Comparison of ENCODE assay signal across 8 cellular contexts in the genomic region with DNA sequence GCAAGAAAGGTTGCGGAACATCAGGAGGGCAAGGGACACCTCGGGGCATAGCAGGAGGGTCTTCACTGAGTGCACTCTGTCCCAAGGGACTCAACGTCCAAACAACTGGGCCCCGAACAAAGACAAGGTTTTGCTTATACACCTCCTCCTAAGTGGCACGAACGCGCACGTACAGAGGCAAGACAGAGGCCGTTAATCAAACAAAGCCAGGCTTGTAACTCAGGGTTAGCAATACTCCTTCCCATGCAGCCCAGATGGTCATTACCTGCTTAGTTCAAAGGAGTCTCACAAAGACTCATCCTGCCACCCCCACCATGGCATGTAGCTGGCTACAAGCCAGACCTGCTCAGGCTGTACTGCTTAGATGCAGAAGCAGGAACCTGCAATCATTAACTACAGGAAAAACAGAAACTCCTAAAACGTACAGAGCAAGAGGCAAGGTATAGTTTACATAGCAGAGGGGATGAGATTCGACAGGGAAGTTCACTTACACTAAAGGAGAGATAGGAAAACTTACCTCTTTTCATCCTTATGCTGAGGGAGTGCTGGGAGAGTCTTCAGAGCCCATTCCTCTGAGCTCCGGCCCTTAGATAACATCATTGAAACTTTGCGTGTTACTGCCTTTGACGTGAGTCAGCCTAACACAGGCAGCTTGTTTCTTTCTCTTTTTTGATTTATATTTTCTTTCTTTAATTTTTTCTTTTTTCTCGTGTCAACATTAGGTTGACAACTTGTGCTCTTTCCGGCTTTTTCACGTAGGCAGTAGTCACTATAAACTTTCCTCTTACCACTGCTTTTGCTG.
DNase-seq lines count a peak whose midpoint lies in the region; ATAC-seq and TF ChIP-seq lines count a peak whose summit lies in the region.

No MANE protein-coding gene starts in this region.

- DNase-seq in Calu3: peak; percentile 92
- DNase-seq in NCI-H1105 (lab: John Stamatoyannopoulos, UW): peak; percentile 59
- peak; percentile 25 for DNase-seq in activated T-cell treated with anti-CD3 and anti-CD28 coated beads for 1 hour (ENCODE audit: low read depth)
- no peak for DNase-seq in GOT3 (lab: John Stamatoyannopoulos, UW)
- DNase-seq in hypothalamus (lab: John Stamatoyannopoulos, UW): no peak

- peak; percentile 42 for ATAC-seq in GM21381 (IDR thresholded peaks at IDR 0.05; ENCODE audit: unreplicated experiment)

- H3K4me1 Mint-ChIP-seq in Calu3 (ENCODE audit: low read depth, unreplicated experiment): peaks cover 46% of the 10 kb centered on the region

- intact Hi-C loops in Calu3 (cut with micrococcal nuclease; ENCODE audit: unreplicated experiment): loop anchor here (1.0 kb wide), 1 partner anchor 27 kb away; no protein-coding TSS in a partner anchor

- no peaks in the 10 kb centered on the region for H3K27me3 Mint-ChIP-seq in Calu3 (ENCODE audit: unreplicated experiment)

- peak overlapping the region; percentile 97 for H3K27ac Mint-ChIP-seq in Calu3 (ENCODE audit: unreplicated experiment)

- no peaks in the 10 kb centered on the region for H3K36me3 ChIP-seq in subcutaneous abdominal adipose tissue (ENCODE audit: control insufficient read depth in 5 of 5, insufficient read depth in 5 of 5, low read length in 5 of 5)

- no peaks in the 10 kb centered on the region for H3K9me3 Mint-ChIP-seq in Calu3 (ENCODE audit: low read depth, unreplicated experiment)

- H3K27me3 ChIP-seq in layer of hippocampus (ENCODE audit: control insufficient read depth, insufficient read depth, low read length) (peaks cover 2% of the 10 kb centered on the region), subcutaneous abdominal adipose tissue (ENCODE audit: control insufficient read depth in 5 of 5, insufficient read depth in 4 of 5, low read length in 5 of 5) (peaks cover 0 to 3% (median 0%) of the 10 kb centered on the region in 5 donors)

- H3K36me3 Mint-ChIP-seq in Calu3 (ENCODE audit: insufficient read depth, unreplicated experiment): peaks cover 50% of the 10 kb centered on the region

- no peak for TF ChIP-seq CTCF in Calu3 (IDR thresholded peaks at IDR 0.05; ENCODE audit: unreplicated experiment)

- H3K4me1 ChIP-seq in subcutaneous abdominal adipose tissue (ENCODE audit: control insufficient read depth in 5 of 5, insufficient read depth in 5 of 5, low read length in 5 of 5): peaks cover 0 to 28% (median 5%) of the 10 kb centered on the region in 5 donors

- H3K27ac ChIP-seq in layer of hippocampus (ENCODE audit: low read depth, low read length): peak overlapping the region; percentile 49
- no peak overlapping the region for H3K27ac ChIP-seq in subcutaneous abdominal adipose tissue (ENCODE audit: low read depth, low read length)

- BruUV-seq in Calu3 (replicated peaks; lab: Mats Ljungman, UMichigan): no TSS peak

- CTCF ChIA-PET in Calu3 (lab: Charles Lee): interaction anchor here (0.8 to 9.7 kb wide), 2 partner anchors 15 to 28 kb away, joined by 8 to 119 read pairs; no protein-coding TSS in a partner anchor

- H3K4me3 ChIP-seq in subcutaneous abdominal adipose tissue (ENCODE audit: low read depth in 1 of 5, low read length in 5 of 5): peak overlapping the region in 4 of 5 donors; percentile 61 to 66 (median 64)

- H3K4me3 Mint-ChIP-seq in Calu3 (ENCODE audit: low read depth, unreplicated experiment): peak overlapping the region; percentile 94

- no peaks in the 10 kb centered on the region for H3K9me3 ChIP-seq in subcutaneous abdominal adipose tissue (ENCODE audit: control insufficient read depth in 5 of 5, low read length in 5 of 5)

- peak overlapping the region in 3 of 5 donors; percentile 43 to 70 (median 66) for H3K9ac ChIP-seq in subcutaneous abdominal adipose tissue (ENCODE audit: low read length in 5 of 5)

Comparison
In these comparisons a context has a peak if more than half of its experiments do, and no peak if none do; other contexts are left out.
1. DNase-seq: peak in Calu3 (single experiment), NCI-H1105 (single experiment) and activated T-cell treated with anti-CD3 and anti-CD28 coated beads for 1 hour (single experiment); none in GOT3 (single experiment) and hypothalamus (0 of 51).